23 cellular contexts compared by ENCODE assay signal in the genomic region with DNA sequence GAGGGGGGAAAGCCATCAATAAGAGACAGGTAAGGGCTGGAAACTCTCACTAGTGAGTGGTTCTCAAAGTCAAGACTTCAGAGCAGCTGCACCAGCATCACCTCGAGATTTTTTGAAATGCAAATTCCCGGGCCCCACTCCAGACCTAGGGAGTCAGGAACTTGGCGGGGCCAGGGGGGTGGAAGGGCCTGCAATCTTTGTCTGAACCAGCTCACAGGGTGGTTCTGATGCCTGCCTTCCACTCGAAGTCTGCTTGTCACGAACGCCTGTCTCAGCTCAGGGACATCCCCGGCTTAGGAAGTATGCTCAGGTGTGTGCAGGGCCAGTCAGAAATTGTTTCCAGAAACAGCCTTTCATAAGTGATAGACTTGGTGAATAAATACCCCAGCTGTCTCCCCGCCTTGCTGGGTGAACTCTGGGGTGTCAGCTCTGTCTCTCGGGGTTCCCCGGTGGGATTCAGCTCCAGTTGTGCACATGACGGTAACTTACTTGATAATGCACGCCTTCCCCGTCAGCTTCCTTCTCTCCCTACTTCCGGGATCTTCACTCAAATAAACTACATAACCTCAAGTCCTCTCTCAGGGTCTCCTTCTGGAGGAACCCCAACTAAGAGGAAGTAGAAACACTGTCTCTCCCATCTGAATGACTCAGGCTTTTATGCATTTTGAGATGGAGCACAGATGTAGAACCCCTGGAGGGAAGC. TPM values are rescaled to one million over a fixed set of nuclear protein-coding genes. Genes with fewer than 3 reads are reported as not detected.
DNase-seq lines count a peak whose midpoint lies in the region; ATAC-seq and TF ChIP-seq lines count a peak whose summit lies in the region.
"Had no signal": no experiment of that assay in that cellular context is flagged by ENCODE, and none has a peak within 500 bp of the region (broad histone marks: within the 10 kb centered on the region; RNA-seq: fewer than 3 reads in every experiment).

No MANE protein-coding gene starts in this region.

- peaks cover 0 to 25% (median 10%) of the 10 kb centered on the region in 4 donors for H3K36me3 ChIP-seq in esophagus muscularis mucosa
- H3K36me3 ChIP-seq: lower lobe of right lung had no signal

- H3K4me3 Mint-ChIP-seq in natural killer cell treated with Interleukin-12 subunit alpha and Interleukin-12 subunit beta and Interleukin-15 and Interleukin-18, amount 100 ng/mL, for 72 hours, result no peak overlapping the region
- H3K4me3 Mint-ChIP-seq: activated CD4-positive, alpha-beta T cell treated with anti-CD3 and anti-CD28 coated beads, Interleukin-2, amount 10 ng/mL, durations not matched to agents 7 days and 5 days; activated naive CD8-positive, alpha-beta T cell; B cell had no signal

- TF ChIP-seq POLR2A in esophagus muscularis mucosa (IDR thresholded peaks at IDR 0.05; ENCODE audit: low read depth) (no peak), GM18505 (IDR thresholded peaks at IDR 0.05; ENCODE audit: borderline replicate concordance, extremely low read depth, insufficient read depth, insufficient read length) (no peak)

- no peaks in the 10 kb centered on the region for H3K9me3 Mint-ChIP-seq in natural killer cell treated with Interleukin-12 subunit alpha and Interleukin-12 subunit beta and Interleukin-15 and Interleukin-18, amount 100 ng/mL, for 72 hours
- H3K9me3 Mint-ChIP-seq: activated CD4-positive, alpha-beta T cell treated with anti-CD3 and anti-CD28 coated beads, Interleukin-2, amount 10 ng/mL, durations not matched to agents 7 days and 5 days had no signal

- peak; percentile 56 for DNase-seq in cardiac septum (ENCODE audit: low spot score)
- no peak for DNase-seq in Right ventricle myocardium superior
- peak; percentile 49 for DNase-seq in SIG-M5 (lab: John Stamatoyannopoulos, UW)
- peak; percentile 87 for DNase-seq in esophagus muscularis mucosa (ENCODE audit: extremely low spot score)
- no peak for DNase-seq in natural killer cell treated with Interleukin-12 subunit alpha and Interleukin-12 subunit beta and Interleukin-15 and Interleukin-18, amount 100 ng/mL, for 72 hours (ENCODE audit: low spot score)
- no peak for DNase-seq in activated gamma-delta T cell treated with Interleukin-2 at 50 U/mL for 16 hours
- no peak for DNase-seq in activated T-cell treated with anti-CD3 and anti-CD28 coated beads for 4 hours
- DNase-seq: activated CD4-positive, alpha-beta T cell treated with anti-CD3 and anti-CD28 coated beads, Interleukin-2, amount 10 ng/mL, durations not matched to agents 7 days and 5 days; central memory CD4-positive, alpha-beta T cell; DND-41; glutamatergic neuron; lower lobe of right lung; NCI-H1417 treated with DMSO at 0.1 percent for 48 hours; NCI-H446; NCI-H82; stomach had no signal

- intact Hi-C loops in cardiac septum (cut with DNase I) (no loop called here), Right ventricle myocardium superior (cut with DNase I) (no loop called here), esophagus muscularis mucosa (cut with DNase I) (loop anchor here (10.0 kb wide), 1 partner anchor 276 kb away; no protein-coding TSS in a partner anchor)

- no peak overlapping the region for H3K4me3 ChIP-seq in esophagus muscularis mucosa
- H3K4me3 ChIP-seq: ascending aorta, lower lobe of right lung, stomach, tibial nerve had no signal

- ATAC-seq in Right ventricle myocardium superior (ENCODE audit: poor library complexity) (no peak), GM18505 (IDR thresholded peaks at IDR 0.05; ENCODE audit: unreplicated experiment) (no peak)
- no peak for ATAC-seq in natural killer cell treated with Interleukin-12 subunit alpha and Interleukin-12 subunit beta and Interleukin-15 and Interleukin-18, amount 100 ng/mL, for 72 hours
- ATAC-seq: lower lobe of right lung, Panc1 had no signal

- H3K9me3 ChIP-seq in esophagus muscularis mucosa, result no peaks in the 10 kb centered on the region
- H3K9me3 ChIP-seq: ascending aorta, lower lobe of right lung, stomach, tibial nerve had no signal

- H3K27ac Mint-ChIP-seq in natural killer cell treated with Interleukin-12 subunit alpha and Interleukin-12 subunit beta and Interleukin-15 and Interleukin-18, amount 100 ng/mL, for 72 hours, result no peak overlapping the region
- H3K27ac Mint-ChIP-seq: activated CD4-positive, alpha-beta T cell treated with anti-CD3 and anti-CD28 coated beads, Interleukin-2, amount 10 ng/mL, durations not matched to agents 7 days and 5 days; activated naive CD8-positive, alpha-beta T cell; B cell had no signal

- no peaks in the 10 kb centered on the region for H3K4me1 Mint-ChIP-seq in natural killer cell treated with Interleukin-12 subunit alpha and Interleukin-12 subunit beta and Interleukin-15 and Interleukin-18, amount 100 ng/mL, for 72 hours (ENCODE audit: low read depth in 2 of 2)
- H3K4me1 Mint-ChIP-seq: activated CD4-positive, alpha-beta T cell treated with anti-CD3 and anti-CD28 coated beads, Interleukin-2, amount 10 ng/mL, durations not matched to agents 7 days and 5 days; B cell had no signal

- no peaks in the 10 kb centered on the region for H3K27me3 ChIP-seq in esophagus muscularis mucosa
- H3K27me3 ChIP-seq: ascending aorta, stomach, tibial nerve had no signal

- 79% methylated on average over 14 of the region's 14 CpGs for WGBS in esophagus muscularis mucosa

- no peaks in the 10 kb centered on the region for H3K36me3 Mint-ChIP-seq in natural killer cell treated with Interleukin-12 subunit alpha and Interleukin-12 subunit beta and Interleukin-15 and Interleukin-18, amount 100 ng/mL, for 72 hours
- H3K36me3 Mint-ChIP-seq: activated naive CD8-positive, alpha-beta T cell had no signal

- H3K27ac ChIP-seq in esophagus muscularis mucosa (replicated peaks in 1 of 4), result no peak overlapping the region
- H3K27ac ChIP-seq: ascending aorta, lower lobe of right lung, stomach, tibial nerve, VCaP had no signal

- no peak for TF ChIP-seq CTCF in esophagus muscularis mucosa (IDR thresholded peaks at IDR 0.05)

- H3K27me3 Mint-ChIP-seq in natural killer cell treated with Interleukin-12 subunit alpha and Interleukin-12 subunit beta and Interleukin-15 and Interleukin-18, amount 100 ng/mL, for 72 hours, result peaks cover 11 to 23% of the 10 kb centered on the region in 2 donors

- H3K4me1 ChIP-seq in esophagus muscularis mucosa, result peaks cover 4 to 42% (median 35%) of the 10 kb centered on the region in 4 donors
- H3K4me1 ChIP-seq: ascending aorta, lower lobe of right lung had no signal

- TF ChIP-seq EP300 in esophagus muscularis mucosa (IDR thresholded peaks at IDR 0.05), result no peak

RNA-seq across cellular contexts. Expression of gene S1PR3, which starts 17.2 kb away (rescaled TPM):
- total RNA-seq in cardiac septum, result 9.9 TPM
- total RNA-seq in Right ventricle myocardium superior, result 28.2 TPM
- total RNA-seq in esophagus muscularis mucosa, result 100 to 1,000 TPM; 184 to 340 (median 223) TPM
- total RNA-seq in natural killer cell treated with Interleukin-12 subunit alpha and Interleukin-12 subunit beta and Interleukin-15 and Interleukin-18, amount 100 ng/mL, for 72 hours, result not detected
- total RNA-seq: B cell had no signal

Comparison
In these comparisons a context has a peak if more than half of its experiments do, and no peak if none do; other contexts are left out.
1. DNase-seq: peak in cardiac septum (single experiment), SIG-M5 (single experiment) and esophagus muscularis mucosa (single experiment); none in Right ventricle myocardium superior (single experiment), natural killer cell treated with Interleukin-12 subunit alpha and Interleukin-12 subunit beta and Interleukin-15 and Interleukin-18, amount 100 ng/mL, for 72 hours (single experiment), activated gamma-delta T cell treated with Interleukin-2 at 50 U/mL for 16 hours (single experiment) and activated T-cell treated with anti-CD3 and anti-CD28 coated beads for 4 hours (single experiment).
2. RNA of gene S1PR3, which starts 17.2 kb away (total RNA-seq): 184 to 340 TPM in esophagus muscularis mucosa, 28.2 TPM in Right ventricle myocardium superior (single experiment) and 9.9 TPM in cardiac septum (single experiment); not detected in natural killer cell treated with Interleukin-12 subunit alpha and Interleukin-12 subunit beta and Interleukin-15 and Interleukin-18, amount 100 ng/mL, for 72 hours; every median in the first group is over 10 times any median in the second.